16 cellular contexts compared by ENCODE assay signal in the genomic region with DNA sequence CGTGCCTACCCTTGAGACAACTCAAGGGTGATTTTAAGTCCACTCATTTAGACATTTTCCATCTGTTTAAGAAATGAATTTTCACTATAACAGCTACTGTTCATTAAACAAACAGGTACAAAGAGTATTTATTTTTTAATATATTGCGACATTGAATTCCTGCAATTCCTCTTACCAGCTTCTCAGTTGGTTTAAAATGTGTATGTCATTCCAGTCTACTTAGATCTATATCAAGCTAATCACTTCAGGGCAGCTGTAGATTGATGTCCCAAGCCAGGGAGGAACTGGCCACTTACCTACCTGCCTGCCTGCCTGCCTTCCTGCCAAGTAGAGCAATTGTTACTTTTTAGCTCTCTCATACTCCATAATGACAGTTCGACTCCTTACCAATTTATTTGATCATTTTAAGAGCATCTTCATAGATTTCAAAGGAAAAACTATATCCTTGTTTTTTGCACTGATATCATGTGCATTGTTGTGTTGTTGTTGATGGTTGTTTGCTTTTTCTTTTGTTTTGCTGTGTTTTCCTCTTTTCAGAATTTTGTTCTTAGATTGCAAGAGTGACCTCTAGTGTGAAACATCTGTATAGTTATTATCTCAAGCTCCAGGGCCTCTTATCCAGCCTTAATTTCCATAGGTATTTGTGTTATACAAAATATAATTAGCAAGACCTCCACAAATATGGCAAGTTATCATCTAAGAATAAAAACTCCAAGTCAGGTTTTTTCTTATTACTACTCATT.
DNase-seq lines count a peak whose midpoint lies in the region; ATAC-seq and TF ChIP-seq lines count a peak whose summit lies in the region.
"Had no signal": no experiment of that assay in that cellular context is flagged by ENCODE, and none has a peak within 500 bp of the region (broad histone marks: within the 10 kb centered on the region; RNA-seq: fewer than 3 reads in every experiment).

No MANE protein-coding gene starts in this region.

- H3K27ac ChIP-seq in CD8-positive, alpha-beta memory T cell (ENCODE audit: low read depth, low read length): no peak overlapping the region
- H3K27ac ChIP-seq: esophagus muscularis mucosa, tibial artery had no signal

- H3K4me1 Mint-ChIP-seq in nephron progenitor cell: peaks cover 46% of the 10 kb centered on the region
- no peaks in the 10 kb centered on the region for H3K4me1 Mint-ChIP-seq in CD8-positive, alpha-beta memory T cell
- H3K4me1 Mint-ChIP-seq: activated CD8-positive, alpha-beta memory T cell treated with anti-CD3 and anti-CD28 coated beads, Interleukin-2, amount 10 ng/mL, durations not matched to agents 7 days and 5 days had no signal

- H3K9me3 ChIP-seq in CD8-positive, alpha-beta memory T cell (ENCODE audit: low read length): no peaks in the 10 kb centered on the region
- H3K9me3 ChIP-seq: esophagus muscularis mucosa, tibial artery had no signal

- no peaks in the 10 kb centered on the region for H3K27me3 Mint-ChIP-seq in nephron progenitor cell (ENCODE audit: low read depth, poor library complexity)
- no peaks in the 10 kb centered on the region for H3K27me3 Mint-ChIP-seq in CD8-positive, alpha-beta memory T cell
- H3K27me3 Mint-ChIP-seq: activated CD8-positive, alpha-beta memory T cell treated with anti-CD3 and anti-CD28 coated beads, Interleukin-2, amount 10 ng/mL, durations not matched to agents 7 days and 5 days had no signal

- H3K9me3 Mint-ChIP-seq in nephron progenitor cell: no peaks in the 10 kb centered on the region
- H3K9me3 Mint-ChIP-seq in CD8-positive, alpha-beta memory T cell: peaks cover 0 to 4% (median 0%) of the 10 kb centered on the region in 5 donors

- H3K4me3 ChIP-seq in epithelial cell of esophagus (ENCODE audit: low read length): no peak overlapping the region
- H3K4me3 ChIP-seq in CD8-positive, alpha-beta memory T cell (ENCODE audit: low read length): no peak overlapping the region
- H3K4me3 ChIP-seq: esophagus muscularis mucosa, tibial artery had no signal

- TF ChIP-seq CTCF in epithelial cell of esophagus (IDR thresholded peaks at IDR 0.05; ENCODE audit: insufficient read depth, low read depth, low read length, missing control alignments) (peak; percentile 26), nephron progenitor cell (IDR thresholded peaks at IDR 0.05) (peak; percentile 20)

- ATAC-seq in esophagus mucosa: no peak
- no peak for ATAC-seq in HG03135 (IDR thresholded peaks at IDR 0.05; ENCODE audit: unreplicated experiment)
- ATAC-seq: activated CD8-positive, alpha-beta memory T cell treated with anti-CD3 and anti-CD28 coated beads, Interleukin-2, amount 10 ng/mL, durations not matched to agents 7 days and 5 days; left ventricle myocardium superior had no signal

- DNase-seq in DMS53 treated with DMSO at 0.1 percent for 48 hours (lab: John Stamatoyannopoulos, UW; ENCODE audit: unreplicated experiment) (peak; percentile 15), NCI-H226 (peak; percentile 6), epithelial cell of esophagus (ENCODE audit: low read depth) (peak; percentile 27), nephron progenitor cell (no peak), HK-2 (ENCODE audit: unreplicated experiment) (no peak)
- no peak for DNase-seq in CD8-positive, alpha-beta memory T cell
- DNase-seq: activated CD8-positive, alpha-beta memory T cell treated with anti-CD3 and anti-CD28 coated beads, Interleukin-2, amount 10 ng/mL, durations not matched to agents 7 days and 5 days; amygdala; left ventricle myocardium superior; NCI-H524 treated with DMSO at 0.1 percent for 48 hours; retina; T1000; tibial artery had no signal

- no peaks in the 10 kb centered on the region for H3K36me3 ChIP-seq in CD8-positive, alpha-beta memory T cell (ENCODE audit: insufficient read depth, low read length)
- H3K36me3 ChIP-seq: esophagus muscularis mucosa, tibial artery had no signal

- CTCF ChIA-PET in CD8-positive, alpha-beta memory T cell (lab: Charles Lee): no interaction called here

- POLR2A ChIA-PET in CD8-positive, alpha-beta memory T cell (lab: Charles Lee): no interaction called here

- H3K4me1 ChIP-seq in CD8-positive, alpha-beta memory T cell (ENCODE audit: insufficient read depth, low read length): no peaks in the 10 kb centered on the region
- H3K4me1 ChIP-seq: esophagus muscularis mucosa, tibial artery had no signal

- no peak overlapping the region for H3K4me3 Mint-ChIP-seq in nephron progenitor cell
- H3K4me3 Mint-ChIP-seq in CD8-positive, alpha-beta memory T cell: no peak overlapping the region
- H3K4me3 Mint-ChIP-seq: activated CD8-positive, alpha-beta memory T cell treated with anti-CD3 and anti-CD28 coated beads, Interleukin-2, amount 10 ng/mL, durations not matched to agents 7 days and 5 days had no signal

- no peaks in the 10 kb centered on the region for H3K36me3 Mint-ChIP-seq in nephron progenitor cell (ENCODE audit: low read depth)
- no peaks in the 10 kb centered on the region for H3K36me3 Mint-ChIP-seq in CD8-positive, alpha-beta memory T cell
- H3K36me3 Mint-ChIP-seq: activated CD8-positive, alpha-beta memory T cell treated with anti-CD3 and anti-CD28 coated beads, Interleukin-2, amount 10 ng/mL, durations not matched to agents 7 days and 5 days had no signal

- H3K27ac Mint-ChIP-seq in nephron progenitor cell: no peak overlapping the region
- H3K27ac Mint-ChIP-seq in CD8-positive, alpha-beta memory T cell: no peak overlapping the region
- H3K27ac Mint-ChIP-seq: activated CD8-positive, alpha-beta memory T cell treated with anti-CD3 and anti-CD28 coated beads, Interleukin-2, amount 10 ng/mL, durations not matched to agents 7 days and 5 days had no signal

- H3K27me3 ChIP-seq in CD8-positive, alpha-beta memory T cell (ENCODE audit: insufficient read depth, low read length, poor library complexity, severe bottlenecking): no peaks in the 10 kb centered on the region
- H3K27me3 ChIP-seq: esophagus muscularis mucosa, tibial artery had no signal

Comparison
In these comparisons a context has a peak if more than half of its experiments do, and no peak if none do; other contexts are left out.
1. DNase-seq: peak in DMS53 treated with DMSO at 0.1 percent for 48 hours (single experiment), NCI-H226 (single experiment) and epithelial cell of esophagus (single experiment); none in nephron progenitor cell (single experiment), HK-2 (single experiment) and CD8-positive, alpha-beta memory T cell (0 of 5).